In the genomic region with DNA sequence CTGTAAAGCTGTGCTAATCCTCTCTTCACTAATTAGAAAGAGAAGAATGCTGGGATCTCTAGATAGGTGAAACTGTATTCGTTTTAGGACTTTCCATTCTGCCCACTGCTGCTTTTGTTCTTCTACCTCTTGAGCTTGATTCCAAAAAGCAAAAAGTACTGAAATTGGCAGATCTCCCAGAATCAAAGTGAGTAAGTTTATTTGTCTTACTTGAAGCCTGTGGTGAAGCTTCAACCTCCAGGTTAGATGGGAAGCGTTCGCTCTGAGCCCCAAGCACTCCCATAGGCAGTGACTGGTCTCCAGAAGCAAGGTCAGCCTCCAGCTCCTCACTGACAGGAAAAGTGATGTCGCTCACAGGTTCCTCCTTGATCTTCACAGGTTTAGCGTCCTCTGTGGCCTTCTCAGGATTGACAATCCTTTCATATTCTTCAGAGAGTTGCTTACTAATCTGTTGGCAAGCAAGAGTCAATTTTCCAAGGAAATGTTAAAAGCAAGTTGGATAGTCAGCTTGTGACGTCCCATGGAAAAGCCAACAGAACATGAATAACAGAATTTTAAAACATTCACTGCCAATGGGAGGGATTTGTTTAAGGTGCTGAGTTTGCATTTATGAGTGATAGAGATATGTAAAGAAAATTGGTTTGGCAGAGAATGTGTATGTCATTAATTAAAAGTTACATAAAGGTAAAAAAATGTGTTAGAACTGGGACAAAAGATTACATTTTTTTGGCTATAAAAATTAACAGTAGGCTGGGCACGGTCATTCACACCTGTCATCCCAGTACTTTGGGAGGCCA, we compare ENCODE assay signal across 13 cellular contexts. TPM values are rescaled to one million over a fixed set of nuclear protein-coding genes. Genes with fewer than 3 reads are reported as not detected.
DNase-seq lines count a peak whose midpoint lies in the region; ATAC-seq and TF ChIP-seq lines count a peak whose summit lies in the region.
"Had no signal": no experiment of that assay in that cellular context is flagged by ENCODE, and none has a peak within 500 bp of the region (broad histone marks: within the 10 kb centered on the region; RNA-seq: fewer than 3 reads in every experiment).

No MANE protein-coding gene starts in this region.

- H3K4me3 ChIP-seq in retinal pigment epithelial cell (ENCODE audit: low read length), result no peak overlapping the region
- H3K4me3 ChIP-seq: mucosa of descending colon, SJCRH30, spleen had no signal

- no peak for DNase-seq in activated CD4-positive, alpha-beta memory T cell treated with anti-CD3 and anti-CD28 coated beads for 36 hours
- DNase-seq in activated CD4-positive, alpha-beta memory T cell treated with anti-CD3 and anti-CD28 coated beads, Interleukin-2, amount 10 ng/mL, durations not matched to agents 7 days and 5 days, result no peak
- DNase-seq in brain pericyte (ENCODE audit: low read depth, low spot score) (peak; percentile 49), retinal pigment epithelial cell (ENCODE audit: low read depth) (peak; percentile 72)
- DNase-seq: activated CD8-positive, alpha-beta T cell treated with anti-CD3 and anti-CD28 coated beads, Interleukin-2, amount 10 ng/mL, durations not matched to agents 7 days and 5 days; head of caudate nucleus; mucosa of descending colon; SJCRH30; spleen; stimulated activated naive B cell treated with anti-CD40 and anti-IgM and Interleukin-4, amounts not matched to agents 10 μg/mL and 1 μg/mL and 100 μg/mL, for 72 hours had no signal

- no peak for ATAC-seq in stimulated activated memory B cell treated with anti-CD40 and anti-IgM and Interleukin-4, amounts not matched to agents 10 μg/mL and 1 μg/mL and 100 μg/mL, for 72 hours
- ATAC-seq in GM18517 (IDR thresholded peaks at IDR 0.05; ENCODE audit: unreplicated experiment), result no peak
- ATAC-seq: activated CD8-positive, alpha-beta T cell treated with anti-CD3 and anti-CD28 coated beads, Interleukin-2, amount 10 ng/mL, durations not matched to agents 7 days and 5 days; mucosa of descending colon; stimulated activated naive B cell treated with anti-CD40 and anti-IgM and Interleukin-4, amounts not matched to agents 10 μg/mL and 1 μg/mL and 100 μg/mL, for 72 hours had no signal

- intact Hi-C loops in activated CD4-positive, alpha-beta memory T cell treated with anti-CD3 and anti-CD28 coated beads for 36 hours (cut with micrococcal nuclease), result no loop called here

- H3K27me3 Mint-ChIP-seq in activated CD4-positive, alpha-beta memory T cell treated with anti-CD3 and anti-CD28 coated beads for 36 hours, result no peaks in the 10 kb centered on the region
- no peaks in the 10 kb centered on the region for H3K27me3 Mint-ChIP-seq in activated CD4-positive, alpha-beta memory T cell treated with anti-CD3 and anti-CD28 coated beads, Interleukin-2, amount 10 ng/mL, durations not matched to agents 7 days and 5 days
- no peaks in the 10 kb centered on the region for H3K27me3 Mint-ChIP-seq in stimulated activated memory B cell treated with anti-CD40 and anti-IgM and Interleukin-4, amounts not matched to agents 10 μg/mL and 1 μg/mL and 100 μg/mL, for 72 hours
- H3K27me3 Mint-ChIP-seq: central memory CD8-positive, alpha-beta T cell; stimulated activated naive B cell treated with anti-CD40 and anti-IgM and Interleukin-4, amounts not matched to agents 10 μg/mL and 1 μg/mL and 100 μg/mL, for 72 hours had no signal

- peaks cover 35% of the 10 kb centered on the region for H3K4me1 Mint-ChIP-seq in activated CD4-positive, alpha-beta memory T cell treated with anti-CD3 and anti-CD28 coated beads for 36 hours (ENCODE audit: low read depth)
- H3K4me1 Mint-ChIP-seq in activated CD4-positive, alpha-beta memory T cell treated with anti-CD3 and anti-CD28 coated beads, Interleukin-2, amount 10 ng/mL, durations not matched to agents 7 days and 5 days, result peaks cover 28% of the 10 kb centered on the region
- peaks cover 19% of the 10 kb centered on the region for H3K4me1 Mint-ChIP-seq in stimulated activated memory B cell treated with anti-CD40 and anti-IgM and Interleukin-4, amounts not matched to agents 10 μg/mL and 1 μg/mL and 100 μg/mL, for 72 hours

- no peak overlapping the region for H3K4me3 Mint-ChIP-seq in activated CD4-positive, alpha-beta memory T cell treated with anti-CD3 and anti-CD28 coated beads for 36 hours
- H3K4me3 Mint-ChIP-seq in activated CD4-positive, alpha-beta memory T cell treated with anti-CD3 and anti-CD28 coated beads, Interleukin-2, amount 10 ng/mL, durations not matched to agents 7 days and 5 days, result no peak overlapping the region
- no peak overlapping the region for H3K4me3 Mint-ChIP-seq in stimulated activated memory B cell treated with anti-CD40 and anti-IgM and Interleukin-4, amounts not matched to agents 10 μg/mL and 1 μg/mL and 100 μg/mL, for 72 hours
- H3K4me3 Mint-ChIP-seq: activated CD8-positive, alpha-beta T cell treated with anti-CD3 and anti-CD28 coated beads, Interleukin-2, amount 10 ng/mL, durations not matched to agents 7 days and 5 days; central memory CD8-positive, alpha-beta T cell; stimulated activated naive B cell treated with anti-CD40 and anti-IgM and Interleukin-4, amounts not matched to agents 10 μg/mL and 1 μg/mL and 100 μg/mL, for 72 hours had no signal

- CTCF ChIA-PET in activated CD4-positive, alpha-beta memory T cell treated with anti-CD3 and anti-CD28 coated beads for 36 hours (lab: Charles Lee), result interaction anchor here (1.2 kb wide), 1 partner anchor 8 kb away, joined by 3 read pairs; the partner anchor contains the start of genes SLC4A1AP and SUPT7L
- CTCF ChIA-PET in activated CD4-positive, alpha-beta memory T cell treated with anti-CD3 and anti-CD28 coated beads, Interleukin-2, amount 10 ng/mL, durations not matched to agents 7 days and 5 days (lab: Charles Lee), result interaction anchor here (1.8 kb wide), 1 partner anchor 8 kb away, joined by 5 read pairs; the partner anchor contains the start of genes SLC4A1AP and SUPT7L

- no peak for TF ChIP-seq CTCF in retinal pigment epithelial cell (conservative IDR thresholded peaks at IDR 0.05; ENCODE audit: low read depth, low read length)

- H3K9me3 Mint-ChIP-seq in activated CD4-positive, alpha-beta memory T cell treated with anti-CD3 and anti-CD28 coated beads for 36 hours, result no peaks in the 10 kb centered on the region
- H3K9me3 Mint-ChIP-seq in activated CD4-positive, alpha-beta memory T cell treated with anti-CD3 and anti-CD28 coated beads, Interleukin-2, amount 10 ng/mL, durations not matched to agents 7 days and 5 days, result no peaks in the 10 kb centered on the region
- H3K9me3 Mint-ChIP-seq in stimulated activated memory B cell treated with anti-CD40 and anti-IgM and Interleukin-4, amounts not matched to agents 10 μg/mL and 1 μg/mL and 100 μg/mL, for 72 hours, result no peaks in the 10 kb centered on the region
- H3K9me3 Mint-ChIP-seq: central memory CD8-positive, alpha-beta T cell; stimulated activated naive B cell treated with anti-CD40 and anti-IgM and Interleukin-4, amounts not matched to agents 10 μg/mL and 1 μg/mL and 100 μg/mL, for 72 hours had no signal

- H3K36me3 Mint-ChIP-seq in activated CD4-positive, alpha-beta memory T cell treated with anti-CD3 and anti-CD28 coated beads for 36 hours, result peaks cover 56% of the 10 kb centered on the region
- H3K36me3 Mint-ChIP-seq in activated CD4-positive, alpha-beta memory T cell treated with anti-CD3 and anti-CD28 coated beads, Interleukin-2, amount 10 ng/mL, durations not matched to agents 7 days and 5 days (ENCODE audit: low read depth), result peaks cover 69% of the 10 kb centered on the region
- H3K36me3 Mint-ChIP-seq in stimulated activated memory B cell treated with anti-CD40 and anti-IgM and Interleukin-4, amounts not matched to agents 10 μg/mL and 1 μg/mL and 100 μg/mL, for 72 hours, result peaks cover 52% of the 10 kb centered on the region

- POLR2A ChIA-PET in activated CD4-positive, alpha-beta memory T cell treated with anti-CD3 and anti-CD28 coated beads for 36 hours (lab: Charles Lee), result interaction anchor here (0.5 to 0.9 kb wide), 2 partner anchors 8 to 10 kb away, joined by 3 to 4 read pairs; partner anchors contain the start of genes SLC4A1AP and SUPT7L
- POLR2A ChIA-PET in activated CD4-positive, alpha-beta memory T cell treated with anti-CD3 and anti-CD28 coated beads, Interleukin-2, amount 10 ng/mL, durations not matched to agents 7 days and 5 days (lab: Charles Lee), result interaction anchor here (0.6 to 1.6 kb wide), 6 partner anchors 8 to 782 kb away, joined by 3 to 7 read pairs (median 3); partner anchors contain the start of genes SLC4A1AP and SUPT7L

- peak overlapping the region; percentile 38 for H3K27ac Mint-ChIP-seq in activated CD4-positive, alpha-beta memory T cell treated with anti-CD3 and anti-CD28 coated beads for 36 hours
- no peak overlapping the region for H3K27ac Mint-ChIP-seq in activated CD4-positive, alpha-beta memory T cell treated with anti-CD3 and anti-CD28 coated beads, Interleukin-2, amount 10 ng/mL, durations not matched to agents 7 days and 5 days
- no peak overlapping the region for H3K27ac Mint-ChIP-seq in stimulated activated memory B cell treated with anti-CD40 and anti-IgM and Interleukin-4, amounts not matched to agents 10 μg/mL and 1 μg/mL and 100 μg/mL, for 72 hours
- H3K27ac Mint-ChIP-seq: activated CD8-positive, alpha-beta T cell treated with anti-CD3 and anti-CD28 coated beads, Interleukin-2, amount 10 ng/mL, durations not matched to agents 7 days and 5 days had no signal

RNA-seq across cellular contexts. Expression of gene SUPT7L, which starts 8.1 kb away (rescaled TPM):
- 10 to 100 TPM; 30.1 to 30.3 TPM for total RNA-seq in activated CD4-positive, alpha-beta memory T cell treated with anti-CD3 and anti-CD28 coated beads for 36 hours
- 10 to 100 TPM; 36.5 to 37.2 TPM for total RNA-seq in activated CD4-positive, alpha-beta memory T cell treated with anti-CD3 and anti-CD28 coated beads, Interleukin-2, amount 10 ng/mL, durations not matched to agents 7 days and 5 days

RNA-seq across cellular contexts. Expression of gene SLC4A1AP, which starts 8.3 kb away (rescaled TPM):
- total RNA-seq in activated CD4-positive, alpha-beta memory T cell treated with anti-CD3 and anti-CD28 coated beads for 36 hours, result 10 to 100 TPM; 26.5 TPM
- total RNA-seq in activated CD4-positive, alpha-beta memory T cell treated with anti-CD3 and anti-CD28 coated beads, Interleukin-2, amount 10 ng/mL, durations not matched to agents 7 days and 5 days, result 10 to 100 TPM; 27.3 to 27.9 TPM

RNA-seq across cellular contexts. Expression of gene GPN1, which starts 26.5 kb away (rescaled TPM):
- total RNA-seq in activated CD4-positive, alpha-beta memory T cell treated with anti-CD3 and anti-CD28 coated beads for 36 hours, result 10 to 100 TPM; 54.4 to 56.8 TPM
- 10 to 100 TPM; 45.0 to 45.8 TPM for total RNA-seq in activated CD4-positive, alpha-beta memory T cell treated with anti-CD3 and anti-CD28 coated beads, Interleukin-2, amount 10 ng/mL, durations not matched to agents 7 days and 5 days

RNA-seq across cellular contexts. Expression of gene CCDC121, which starts 26.5 kb away (rescaled TPM):
- total RNA-seq in activated CD4-positive, alpha-beta memory T cell treated with anti-CD3 and anti-CD28 coated beads for 36 hours, result under 1 TPM; 0.34 to 0.36 TPM
- total RNA-seq in activated CD4-positive, alpha-beta memory T cell treated with anti-CD3 and anti-CD28 coated beads, Interleukin-2, amount 10 ng/mL, durations not matched to agents 7 days and 5 days, result under 1 TPM; 0.78 to 0.90 TPM

Comparison
In these comparisons a context has a peak if more than half of its experiments do, and no peak if none do; other contexts are left out.
1. DNase-seq: peak in brain pericyte (single experiment) and retinal pigment epithelial cell (single experiment); none in activated CD4-positive, alpha-beta memory T cell treated with anti-CD3 and anti-CD28 coated beads for 36 hours (single experiment) and activated CD4-positive, alpha-beta memory T cell treated with anti-CD3 and anti-CD28 coated beads, Interleukin-2, amount 10 ng/mL, durations not matched to agents 7 days and 5 days (single experiment).